1 cellular context compared by ENCODE assay signal in the genomic region with DNA sequence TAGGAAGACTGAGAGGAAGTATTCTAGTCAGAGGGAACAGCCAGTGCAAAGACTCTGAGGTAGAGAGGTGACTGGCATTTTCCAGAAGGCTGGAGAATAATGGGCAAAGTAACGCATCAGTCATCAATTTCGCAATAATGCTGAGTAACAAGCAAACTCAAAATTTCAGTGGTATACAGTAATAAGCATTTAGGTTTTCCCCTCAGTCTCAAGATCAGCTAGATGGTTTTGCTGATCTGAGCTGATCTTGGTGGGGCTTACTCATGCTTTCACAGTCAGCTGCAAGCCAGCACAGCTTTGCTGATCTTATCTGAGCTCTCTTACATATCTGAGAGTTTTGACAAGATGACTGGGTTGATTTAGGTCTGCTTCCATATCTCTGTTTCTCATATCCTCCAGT.
TF ChIP-seq lines count a peak whose summit lies in the region.

No MANE protein-coding gene starts in this region.

TF ChIP-seq in HepG2, 621 proteins besides CTCF, POLR2A, EP300 and RAD21 (continued from another document):
- TF ChIP-seq, protein P1, sequence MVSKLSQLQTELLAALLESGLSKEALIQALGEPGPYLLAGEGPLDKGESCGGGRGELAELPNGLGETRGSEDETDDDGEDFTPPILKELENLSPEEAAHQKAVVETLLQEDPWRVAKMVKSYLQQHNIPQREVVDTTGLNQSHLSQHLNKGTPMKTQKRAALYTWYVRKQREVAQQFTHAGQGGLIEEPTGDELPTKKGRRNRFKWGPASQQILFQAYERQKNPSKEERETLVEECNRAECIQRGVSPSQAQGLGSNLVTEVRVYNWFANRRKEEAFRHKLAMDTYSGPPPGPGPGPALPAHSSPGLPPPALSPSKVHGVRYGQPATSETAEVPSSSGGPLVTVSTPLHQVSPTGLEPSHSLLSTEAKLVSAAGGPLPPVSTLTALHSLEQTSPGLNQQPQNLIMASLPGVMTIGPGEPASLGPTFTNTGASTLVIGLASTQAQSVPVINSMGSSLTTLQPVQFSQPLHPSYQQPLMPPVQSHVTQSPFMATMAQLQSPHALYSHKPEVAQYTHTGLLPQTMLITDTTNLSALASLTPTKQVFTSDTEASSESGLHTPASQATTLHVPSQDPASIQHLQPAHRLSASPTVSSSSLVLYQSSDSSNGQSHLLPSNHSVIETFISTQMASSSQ (IDR thresholded peaks at IDR 0.05; ENCODE audit: low read depth) = no peak
- TF ChIP-seq, protein P1 (CRISPR knock-in tag; IDR thresholded peaks at IDR 0.05; ENCODE audit: borderline replicate concordance) = no peak
- peak; percentile 39 for TF ChIP-seq MAFF (IDR thresholded peaks at IDR 0.05; ENCODE audit: low read depth, low read length)
